ENCODE assay signal across 5 cellular contexts in the genomic region with DNA sequence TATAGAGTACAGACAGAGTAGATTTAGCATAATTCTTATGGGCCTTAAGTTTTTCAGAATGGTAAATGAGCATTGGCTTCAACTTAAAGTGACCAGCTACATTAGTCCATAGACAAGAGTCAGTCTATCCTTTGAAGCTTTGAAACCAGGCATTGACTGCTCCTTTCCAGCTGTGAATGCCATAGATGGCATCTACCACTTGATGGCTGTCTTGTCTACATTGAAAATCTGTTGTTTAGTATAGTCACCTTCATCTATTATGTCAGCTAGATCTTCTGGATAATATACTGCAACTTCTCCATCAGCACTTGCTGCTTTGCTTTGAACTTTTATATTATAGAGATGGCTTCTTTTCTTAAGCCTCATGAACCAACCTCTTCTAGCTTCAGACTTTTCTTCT.
A peak's percentile ranks its signal among the peaks of the same experiment; 100 is the strongest.
DNase-seq lines count a peak whose midpoint lies in the region; ATAC-seq, FAIRE-seq and TF ChIP-seq lines count a peak whose summit lies in the region.
"Not testable (repeated sequence)": the region's sequence is repeated elsewhere in the genome, so short reads cannot be mapped to it uniquely, and the experiment has no call there.

No MANE protein-coding gene starts in this region.

- not testable (repeated sequence) for TF ChIP-seq CTCF in A549 (IDR thresholded peaks at IDR 0.05)
- peak in 2 of 4 donors; percentile 28 to 40 for TF ChIP-seq CTCF in right lobe of liver (IDR thresholded peaks at IDR 0.05)

- in situ Hi-C loops in SK-MEL-5 (cut with HindIII; ENCODE audit: low pct_unique_long_range_greater_than_20kb, low sequenced_read_pairs), result not testable (repeated sequence)

- not testable (repeated sequence) for H3K4me1 ChIP-seq in A549, right lobe of liver

- POLR2A ChIA-PET in A549 (lab: Yijun Ruan, JAX), result not testable (repeated sequence)

- not testable (repeated sequence) for H3K27me3 ChIP-seq in right lobe of liver

- not testable (repeated sequence) for H3K4me2 ChIP-seq in A549

- H3K9me3 ChIP-seq in A549, right lobe of liver: not testable (repeated sequence)

- CTCF ChIA-PET in A549 (lab: Yijun Ruan, JAX), result not testable (repeated sequence)

- not testable (repeated sequence) for TF ChIP-seq EP300 in A549 (IDR thresholded peaks at IDR 0.05)

- DNase-seq in A549 (ENCODE audit: low read depth in 1 of 2, low spot score in 1 of 2); left lobe of liver (ENCODE audit: low spot score); right lobe of liver; urothelium cell line (ENCODE audit: low spot score): not testable (repeated sequence)
- peak; percentile 31 for DNase-seq in SK-MEL-5 (ENCODE audit: low read depth, low spot score)

- not testable (repeated sequence) for H3K36me3 ChIP-seq in right lobe of liver

- intact Hi-C loops in right lobe of liver (cut with DNase I), result not testable (repeated sequence)

- not testable (repeated sequence) for H3K27ac ChIP-seq in A549, right lobe of liver

- not testable (repeated sequence) for ATAC-seq in A549
- peak; percentile 79 for ATAC-seq in left lobe of liver
- ATAC-seq in right lobe of liver, result peak; percentile 48 to 82 (median 78)

- TF ChIP-seq POLR2A in A549 (IDR thresholded peaks at IDR 0.05; ENCODE audit: low read length); right lobe of liver (IDR thresholded peaks at IDR 0.05): not testable (repeated sequence)

- peak; percentile 70 for FAIRE-seq in A549 (lab: Jason Lieb, UNC)
- peak; percentile 35 for FAIRE-seq in urothelium cell line (lab: Jason Lieb, UNC)

- H3K4me3 ChIP-seq in A549, right lobe of liver: not testable (repeated sequence)

- TF ChIP-seq RAD21 in A549 (conservative IDR thresholded peaks at IDR 0.05 in 1 of 2, IDR thresholded peaks at IDR 0.05 in 1 of 2), result not testable (repeated sequence)
